Comparison of ENCODE assay signal across 22 cellular contexts in the genomic region with DNA sequence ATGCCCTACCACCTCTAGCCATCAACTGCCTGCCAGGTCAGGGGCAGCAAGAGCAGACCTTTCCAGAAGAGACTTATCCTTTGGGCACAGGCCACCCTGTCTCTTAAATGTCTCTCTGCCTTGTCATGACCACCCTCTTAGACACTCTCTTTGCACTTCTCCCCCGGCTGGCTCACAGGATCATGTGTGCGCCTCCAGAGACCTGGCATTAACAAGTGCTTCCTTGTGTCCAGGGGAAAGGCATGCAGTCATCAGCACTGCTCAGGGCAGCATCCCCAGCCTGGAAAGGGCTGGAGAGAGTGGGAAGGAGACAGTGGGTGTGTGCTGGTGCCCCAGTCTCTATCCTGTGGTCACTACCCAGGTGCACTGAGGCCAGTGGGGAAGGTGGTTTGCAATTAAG.
"Had no signal": no experiment of that assay in that cellular context is flagged by ENCODE, and none has a peak within 500 bp of the region (broad histone marks: within the 10 kb centered on the region; RNA-seq: fewer than 3 reads in every experiment).

No MANE protein-coding gene starts in this region.

- H3K36me3 Mint-ChIP-seq: stimulated activated effector memory CD8-positive, alpha-beta T cell treated with anti-CD3 and anti-CD28 coated beads, Interleukin-12 subunit alpha, Interleukin-12 subunit beta, amount 100 ng/mL, for 72 hours had no signal

- H3K36me3 ChIP-seq: pancreas, suprapubic skin, thyroid gland, upper lobe of left lung, uterus had no signal

- H3K4me3 ChIP-seq: coronary artery, hepatocyte, pancreas, smooth muscle cell, suprapubic skin, thyroid gland, upper lobe of left lung, uterus had no signal

- H3K4me1 ChIP-seq: pancreas, thyroid gland, upper lobe of left lung, uterus had no signal

- H3K9me3 Mint-ChIP-seq: endodermal cell; naive thymus-derived CD8-positive, alpha-beta T cell; stimulated activated effector memory CD8-positive, alpha-beta T cell treated with anti-CD3 and anti-CD28 coated beads, Interleukin-12 subunit alpha, Interleukin-12 subunit beta, amount 100 ng/mL, for 72 hours had no signal

- H3K4me2 ChIP-seq: hepatocyte, smooth muscle cell had no signal

- H3K79me2 ChIP-seq: hepatocyte had no signal

- H2AFZ ChIP-seq: hepatocyte had no signal

- H3K9me3 ChIP-seq: pancreas, suprapubic skin, thyroid gland, upper lobe of left lung, uterus had no signal

- DNase-seq: effector CD4-positive, alpha-beta T cell; endodermal cell; erythroblast; foreskin keratinocyte; kidney glomerular epithelial cell; mammary epithelial cell; naive thymus-derived CD8-positive, alpha-beta T cell; pancreas; right cardiac atrium; stimulated activated CD4-positive, alpha-beta T cell treated with anti-CD3 and anti-CD28 coated beads, Interleukin-4, amount 100 ng/mL, for 1 hour; stimulated activated naive CD8-positive, alpha-beta T cell treated with anti-CD3 and anti-CD28 coated beads, Interleukin-15, Interleukin-2, amounts not matched to agents 100 U/mL and 50 U/mL, for 24 hours; thyroid gland; upper lobe of left lung; uterus had no signal

- FAIRE-seq: endothelial cell of umbilical vein, pancreas had no signal

- H3K27me3 Mint-ChIP-seq: naive thymus-derived CD8-positive, alpha-beta T cell had no signal

- H3K27me3 ChIP-seq: foreskin keratinocyte, hepatocyte, pancreas, suprapubic skin, thyroid gland, upper lobe of left lung, uterus had no signal

- H3K27ac Mint-ChIP-seq: endodermal cell; progenitor cell of endocrine pancreas; stimulated activated effector memory CD8-positive, alpha-beta T cell treated with anti-CD3 and anti-CD28 coated beads, Interleukin-12 subunit alpha, Interleukin-12 subunit beta, amount 100 ng/mL, for 72 hours had no signal

- ATAC-seq: foreskin keratinocyte; left lobe of liver; naive thymus-derived CD8-positive, alpha-beta T cell; pancreas; right cardiac atrium; stimulated activated effector memory CD8-positive, alpha-beta T cell treated with anti-CD3 and anti-CD28 coated beads, Interleukin-12 subunit alpha, Interleukin-12 subunit beta, amount 100 ng/mL, for 72 hours; stimulated activated naive CD8-positive, alpha-beta T cell treated with anti-CD3 and anti-CD28 coated beads, Interleukin-15, Interleukin-2, amounts not matched to agents 100 U/mL and 50 U/mL, for 24 hours had no signal

- H3K27ac ChIP-seq: coronary artery, foreskin keratinocyte, hepatocyte, pancreas, suprapubic skin, thyroid gland, upper lobe of left lung, uterus had no signal

- H3K4me3 Mint-ChIP-seq: endodermal cell; stimulated activated effector memory CD8-positive, alpha-beta T cell treated with anti-CD3 and anti-CD28 coated beads, Interleukin-12 subunit alpha, Interleukin-12 subunit beta, amount 100 ng/mL, for 72 hours had no signal
